Comparison of ENCODE assay signal across 13 cellular contexts in genomic region chr13:108494991-108495661, GRCh38.
A peak's percentile ranks its signal among the peaks of the same experiment; 100 is the strongest.
DNase-seq lines count a peak whose midpoint lies in the region; ATAC-seq, FAIRE-seq and TF ChIP-seq lines count a peak whose summit lies in the region.
"Had no signal": no experiment of that assay in that cellular context is flagged by ENCODE, and none has a peak within 500 bp of the region (broad histone marks: within the 10 kb centered on the region; RNA-seq: fewer than 3 reads in every experiment).

No MANE protein-coding gene starts in this region.

- TF ChIP-seq CTCF in GM10248 (IDR thresholded peaks at IDR 0.05; ENCODE audit: control extremely low read depth, extremely low read depth, low read depth, missing control alignments) (no peak), pancreas (IDR thresholded peaks at IDR 0.05) (no peak)

- peak overlapping the region; percentile 75 for H3K4me3 Mint-ChIP-seq in activated T-cell treated with anti-CD3 and anti-CD28 coated beads, Interleukin-2, amount 50 U/mL, for 24 hours
- peak overlapping the region; percentile 69 for H3K4me3 Mint-ChIP-seq in activated naive CD8-positive, alpha-beta T cell treated with anti-CD3 and anti-CD28 coated beads for 36 hours
- H3K4me3 Mint-ChIP-seq in stimulated activated naive CD8-positive, alpha-beta T cell treated with anti-CD3 and anti-CD28 coated beads, Interleukin-15, amount 100 ng/mL, for 72 hours: peak overlapping the region; percentile 60 to 85

- POLR2A ChIA-PET in GM10248 (lab: Yijun Ruan, JAX): no interaction called here

- intact Hi-C loops in pancreas (cut with DNase I): no loop called here

- FAIRE-seq in pancreas (lab: Jason Lieb, UNC): no peak
- FAIRE-seq: endometrium had no signal

- no peak for ATAC-seq in stimulated activated naive CD8-positive, alpha-beta T cell treated with anti-CD3 and anti-CD28 coated beads, Interleukin-15, amount 100 ng/mL, for 72 hours
- no peak for ATAC-seq in pancreas

- H3K27me3 Mint-ChIP-seq in activated T-cell treated with anti-CD3 and anti-CD28 coated beads, Interleukin-2, amount 50 U/mL, for 24 hours: peaks cover 46% of the 10 kb centered on the region
- peaks cover 45% of the 10 kb centered on the region for H3K27me3 Mint-ChIP-seq in activated naive CD8-positive, alpha-beta T cell treated with anti-CD3 and anti-CD28 coated beads for 36 hours
- peaks cover 45% of the 10 kb centered on the region for H3K27me3 Mint-ChIP-seq in stimulated activated naive CD8-positive, alpha-beta T cell treated with anti-CD3 and anti-CD28 coated beads, Interleukin-15, amount 100 ng/mL, for 72 hours

- H3K27ac ChIP-seq in pancreas: no peak overlapping the region
- H3K27ac ChIP-seq: BLaER1 had no signal

- H3K4me3 ChIP-seq in iPS-18c (ENCODE audit: insufficient read depth, low read depth, low read length): peak overlapping the region; percentile 66
- peak overlapping the region in 1 of 4 donors; percentile 26 for H3K4me3 ChIP-seq in pancreas
- H3K4me3 ChIP-seq: BLaER1 had no signal

- CTCF ChIA-PET in GM10248 (lab: Yijun Ruan, JAX): no interaction called here

- no peaks in the 10 kb centered on the region for H3K4me1 ChIP-seq in pancreas
- H3K4me1 ChIP-seq: BLaER1 had no signal

- H3K27me3 ChIP-seq in pancreas: peaks cover 0 to 14% (median 0%) of the 10 kb centered on the region in 4 donors
- H3K27me3 ChIP-seq: BLaER1 had no signal

- no peak overlapping the region for H3K27ac Mint-ChIP-seq in activated T-cell treated with anti-CD3 and anti-CD28 coated beads, Interleukin-2, amount 50 U/mL, for 24 hours
- no peak overlapping the region for H3K27ac Mint-ChIP-seq in activated naive CD8-positive, alpha-beta T cell treated with anti-CD3 and anti-CD28 coated beads for 36 hours
- peak overlapping the region in 1 of 2 donors; percentile 0 for H3K27ac Mint-ChIP-seq in stimulated activated naive CD8-positive, alpha-beta T cell treated with anti-CD3 and anti-CD28 coated beads, Interleukin-15, amount 100 ng/mL, for 72 hours

- H3K36me3 ChIP-seq in pancreas: no peaks in the 10 kb centered on the region
- H3K36me3 ChIP-seq: BLaER1 had no signal

- H3K9me3 ChIP-seq in iPS-18c (ENCODE audit: control insufficient read depth, insufficient read depth, low read length) (no peaks in the 10 kb centered on the region), pancreas (no peaks in the 10 kb centered on the region)

- 1 to 2% methylated on average over 34 to 43 of the region's 43 CpGs for WGBS in pancreas, 2 donors

- H3K9me3 Mint-ChIP-seq in activated T-cell treated with anti-CD3 and anti-CD28 coated beads, Interleukin-2, amount 50 U/mL, for 24 hours: no peaks in the 10 kb centered on the region
- no peaks in the 10 kb centered on the region for H3K9me3 Mint-ChIP-seq in activated naive CD8-positive, alpha-beta T cell treated with anti-CD3 and anti-CD28 coated beads for 36 hours
- H3K9me3 Mint-ChIP-seq in stimulated activated naive CD8-positive, alpha-beta T cell treated with anti-CD3 and anti-CD28 coated beads, Interleukin-15, amount 100 ng/mL, for 72 hours: peaks cover 3 to 5% of the 10 kb centered on the region in 2 donors

- DNase-seq in activated T-cell treated with anti-CD3 and anti-CD28 coated beads, Interleukin-2, amount 50 U/mL, for 24 hours: no peak
- no peak for DNase-seq in activated T-cell treated with anti-CD3 and anti-CD28 coated beads for 4 hours
- DNase-seq in activated naive CD8-positive, alpha-beta T cell treated with anti-CD3 and anti-CD28 coated beads for 36 hours: no peak
- no peak for DNase-seq in stimulated activated naive CD8-positive, alpha-beta T cell treated with anti-CD3 and anti-CD28 coated beads, Interleukin-15, amount 100 ng/mL, for 72 hours
- DNase-seq in GM10248 (ENCODE audit: extremely low spot score): no peak
- no peak for DNase-seq in pancreas
- no peak for DNase-seq in AML-193 (lab: John Stamatoyannopoulos, UW)
- DNase-seq: NCI-H2081; SIG-M5; stimulated activated CD4-positive, alpha-beta T cell treated with anti-CD3 and anti-CD28 coated beads, Interleukin-4, amount 100 ng/mL, for 24 hours had no signal

- H3K4me1 Mint-ChIP-seq in activated T-cell treated with anti-CD3 and anti-CD28 coated beads, Interleukin-2, amount 50 U/mL, for 24 hours (ENCODE audit: low read depth): peaks cover 13% of the 10 kb centered on the region
- peaks cover 8% of the 10 kb centered on the region for H3K4me1 Mint-ChIP-seq in activated naive CD8-positive, alpha-beta T cell treated with anti-CD3 and anti-CD28 coated beads for 36 hours
- peaks cover 17% of the 10 kb centered on the region for H3K4me1 Mint-ChIP-seq in stimulated activated naive CD8-positive, alpha-beta T cell treated with anti-CD3 and anti-CD28 coated beads, Interleukin-15, amount 100 ng/mL, for 72 hours

- H3K36me3 Mint-ChIP-seq in activated T-cell treated with anti-CD3 and anti-CD28 coated beads, Interleukin-2, amount 50 U/mL, for 24 hours (ENCODE audit: low read depth): no peaks in the 10 kb centered on the region
- no peaks in the 10 kb centered on the region for H3K36me3 Mint-ChIP-seq in activated naive CD8-positive, alpha-beta T cell treated with anti-CD3 and anti-CD28 coated beads for 36 hours
